8 cellular contexts compared by ENCODE assay signal in the genomic region with DNA sequence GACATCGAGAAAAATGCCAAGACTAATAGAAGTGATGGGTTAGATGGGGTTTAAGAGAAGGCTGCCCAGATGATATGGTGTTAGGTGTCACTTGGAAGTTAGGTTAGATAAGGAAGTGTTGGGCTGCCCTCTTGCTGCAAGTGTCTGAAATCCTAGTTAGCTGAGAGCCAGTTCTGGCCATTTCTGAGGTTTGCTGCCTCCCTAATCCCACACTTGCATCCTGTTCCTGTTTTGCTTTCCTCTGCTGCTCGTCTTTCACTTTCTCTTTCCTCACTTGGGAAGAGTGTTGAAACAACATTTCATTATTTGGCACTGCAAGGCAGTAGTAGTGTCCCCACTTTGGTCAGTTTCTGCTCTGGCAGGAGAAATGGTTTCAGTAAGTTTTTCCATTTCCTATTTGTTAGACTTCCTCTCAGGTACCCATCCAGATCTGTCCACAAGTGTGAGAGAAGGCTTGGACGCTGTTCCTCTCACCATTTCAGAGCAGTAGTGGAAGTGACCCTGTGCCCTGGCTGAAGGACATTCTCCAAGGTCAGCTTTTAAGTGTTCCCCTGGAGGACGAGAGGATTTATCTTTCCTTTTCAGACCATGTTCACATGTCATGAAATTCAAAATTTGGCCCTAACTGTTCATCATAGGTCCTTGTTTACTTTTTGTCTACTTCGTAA.
DNase-seq lines count a peak whose midpoint lies in the region; ATAC-seq and TF ChIP-seq lines count a peak whose summit lies in the region.

No MANE protein-coding gene starts in this region.

- H3K9ac ChIP-seq in GM23248: no peak overlapping the region
- H3K9ac ChIP-seq in skeletal muscle tissue (ENCODE audit: low read depth in 1 of 3, low read length in 3 of 3): no peak overlapping the region

- H3K79me2 ChIP-seq in GM23248 (ENCODE audit: insufficient read depth): no peaks in the 10 kb centered on the region

- H2AFZ ChIP-seq in GM23248: no peak overlapping the region

- H3K4me3 ChIP-seq in GM23248 (no peak overlapping the region), left ventricle myocardium inferior (peak overlapping the region; percentile 30), skeletal muscle tissue (ENCODE audit: low read length in 3 of 3) (peak overlapping the region in 2 of 3 donors; percentile 3 to 57), Caco-2 (ENCODE audit: low read depth, low read length) (no peak overlapping the region)

- H3K27me3 Mint-ChIP-seq in Caco-2 (ENCODE audit: insufficient read depth, unreplicated experiment): peaks cover 8% of the 10 kb centered on the region
- H3K27me3 Mint-ChIP-seq in effector memory CD8-positive, alpha-beta T cell: no peaks in the 10 kb centered on the region

- DNase-seq in GM23248 (peak; percentile 8), UCSD-AML1 (lab: John Stamatoyannopoulos, UW; ENCODE audit: unreplicated experiment) (peak; percentile 40), left ventricle myocardium inferior (no peak), RPMI8226 (no peak), Caco-2 (no peak)
- no peak for DNase-seq in effector memory CD8-positive, alpha-beta T cell

- H3K4me3 Mint-ChIP-seq in Caco-2 (ENCODE audit: unreplicated experiment): no peak overlapping the region
- H3K4me3 Mint-ChIP-seq in effector memory CD8-positive, alpha-beta T cell: no peak overlapping the region

- no peaks in the 10 kb centered on the region for H3K9me2 ChIP-seq in GM23248 (ENCODE audit: insufficient read depth)

- H3K27me3 ChIP-seq in GM23248 (replicated peaks; ENCODE audit: insufficient read depth) (0 out of 2 replicates have a peak, but pooled peaks cover 6% of the 10 kb centered on the region), left ventricle myocardium inferior (ENCODE audit: low read depth) (no peaks in the 10 kb centered on the region), skeletal muscle tissue (ENCODE audit: control insufficient read depth in 3 of 3, insufficient read depth in 3 of 3, low read length in 3 of 3) (no peaks in the 10 kb centered on the region), Caco-2 (replicated peaks; ENCODE audit: control insufficient read depth, insufficient read depth, low read length) (no peaks in the 10 kb centered on the region)

- H3K36me3 Mint-ChIP-seq in Caco-2 (ENCODE audit: insufficient read depth, unreplicated experiment): no peaks in the 10 kb centered on the region
- H3K36me3 Mint-ChIP-seq in effector memory CD8-positive, alpha-beta T cell (ENCODE audit: insufficient read depth): peaks cover 2% of the 10 kb centered on the region

- no peak for ATAC-seq in effector memory CD8-positive, alpha-beta T cell (replicated peaks)
- no peak for ATAC-seq in HG03280 (IDR thresholded peaks at IDR 0.05; ENCODE audit: unreplicated experiment)

- no peak overlapping the region for H3K27ac Mint-ChIP-seq in Caco-2 (ENCODE audit: unreplicated experiment)
- H3K27ac Mint-ChIP-seq in effector memory CD8-positive, alpha-beta T cell: no peak overlapping the region

- in situ Hi-C loops in GM23248 (cut with MboI): no loop called here

- H3K4me1 Mint-ChIP-seq in Caco-2 (ENCODE audit: low read depth, unreplicated experiment): no peaks in the 10 kb centered on the region
- H3K4me1 Mint-ChIP-seq in effector memory CD8-positive, alpha-beta T cell (ENCODE audit: low read depth in 2 of 2): no peaks in the 10 kb centered on the region

- H3F3A ChIP-seq in GM23248 (ENCODE audit: insufficient read depth): no peaks in the 10 kb centered on the region

- no peak overlapping the region for H3K4me2 ChIP-seq in GM23248 (ENCODE audit: unreplicated experiment)

- no TSS peak for BruUV-seq in Caco-2 (replicated peaks; lab: Mats Ljungman, UMichigan)

- TF ChIP-seq CTCF in left ventricle myocardium inferior (IDR thresholded peaks at IDR 0.05; ENCODE audit: borderline replicate concordance) (peak; percentile 51), Caco-2 (IDR thresholded peaks at IDR 0.05; ENCODE audit: insufficient read depth in 1 of 2, low read depth in 1 of 2, low read length in 1 of 2, severe bottlenecking in 1 of 2, unreplicated experiment in 1 of 2) (peak in 1 of 2 experiments; percentile 11)

- CTCF ChIA-PET in Caco-2 (lab: Charles Lee): interaction anchor here (1.2 kb wide), 1 partner anchor 182 kb away, joined by 4 read pairs; no protein-coding TSS in a partner anchor

- H4K20me1 ChIP-seq in GM23248 (ENCODE audit: insufficient read depth): no peaks in the 10 kb centered on the region

- POLR2A ChIA-PET in Caco-2 (lab: Charles Lee): no interaction called here

- H3K9me3 ChIP-seq in GM23248 (ENCODE audit: low read depth): no peaks in the 10 kb centered on the region
- no peaks in the 10 kb centered on the region for H3K9me3 ChIP-seq in left ventricle myocardium inferior (replicated peaks)
- no peaks in the 10 kb centered on the region for H3K9me3 ChIP-seq in skeletal muscle tissue (ENCODE audit: control insufficient read depth in 3 of 3, low read length in 3 of 3)
- no peaks in the 10 kb centered on the region for H3K9me3 ChIP-seq in Caco-2

- H3K27ac ChIP-seq in GM23248 (no peak overlapping the region), left ventricle myocardium inferior (replicated peaks) (peak overlapping the region; percentile 71), skeletal muscle tissue (ENCODE audit: low read depth, low read length) (no peak overlapping the region)

- H3K36me3 ChIP-seq in GM23248 (ENCODE audit: low read depth) (no peaks in the 10 kb centered on the region), left ventricle myocardium inferior (peaks cover 5% of the 10 kb centered on the region), skeletal muscle tissue (ENCODE audit: control insufficient read depth in 3 of 3, insufficient read depth in 3 of 3, low read length in 3 of 3) (no peaks in the 10 kb centered on the region), Caco-2 (ENCODE audit: control insufficient read depth, insufficient read depth, low read length) (no peaks in the 10 kb centered on the region)

- WGBS in GM23248 (ENCODE audit: low coverage in 1 of 2, low lambda C conversion rate in 2 of 2, missing lambda C conversion rate in 2 of 2), 2 experiments: 35 to 41% methylated on average over 5 of the region's 5 CpGs

- intact Hi-C loops in left ventricle myocardium inferior (cut with micrococcal nuclease): loop anchor here (10.0 kb wide), 1 partner anchor 172 kb away; no protein-coding TSS in a partner anchor
- intact Hi-C loops in Caco-2 (cut with micrococcal nuclease; ENCODE audit: unreplicated experiment): loop anchor here (5.0 kb wide), 1 partner anchor 180 kb away; no protein-coding TSS in a partner anchor

- H3K4me1 ChIP-seq in GM23248 (ENCODE audit: insufficient read depth): no peaks in the 10 kb centered on the region
- peaks cover 19% of the 10 kb centered on the region for H3K4me1 ChIP-seq in left ventricle myocardium inferior
- H3K4me1 ChIP-seq in skeletal muscle tissue (ENCODE audit: control insufficient read depth in 3 of 3, insufficient read depth in 3 of 3, low read length in 3 of 3): peaks cover 0 to 4% (median 0%) of the 10 kb centered on the region in 3 donors
- H3K4me1 ChIP-seq in Caco-2: no peaks in the 10 kb centered on the region

- H3K9me3 Mint-ChIP-seq in Caco-2 (ENCODE audit: unreplicated experiment): no peaks in the 10 kb centered on the region
- peaks cover 4 to 8% of the 10 kb centered on the region in 2 donors for H3K9me3 Mint-ChIP-seq in effector memory CD8-positive, alpha-beta T cell

Comparison
In these comparisons a context has a peak if more than half of its experiments do, and no peak if none do; other contexts are left out.
1. DNase-seq: peak in GM23248 (single experiment) and UCSD-AML1 (single experiment); none in left ventricle myocardium inferior (single experiment), RPMI8226 (single experiment), Caco-2 (0 of 2) and effector memory CD8-positive, alpha-beta T cell (0 of 3).
2. H3K4me3 ChIP-seq: peak in left ventricle myocardium inferior (single experiment) and skeletal muscle tissue (2 of 3); none in GM23248 (single experiment) and Caco-2 (single experiment).